20 cellular contexts compared by ENCODE assay signal in the genomic region with DNA sequence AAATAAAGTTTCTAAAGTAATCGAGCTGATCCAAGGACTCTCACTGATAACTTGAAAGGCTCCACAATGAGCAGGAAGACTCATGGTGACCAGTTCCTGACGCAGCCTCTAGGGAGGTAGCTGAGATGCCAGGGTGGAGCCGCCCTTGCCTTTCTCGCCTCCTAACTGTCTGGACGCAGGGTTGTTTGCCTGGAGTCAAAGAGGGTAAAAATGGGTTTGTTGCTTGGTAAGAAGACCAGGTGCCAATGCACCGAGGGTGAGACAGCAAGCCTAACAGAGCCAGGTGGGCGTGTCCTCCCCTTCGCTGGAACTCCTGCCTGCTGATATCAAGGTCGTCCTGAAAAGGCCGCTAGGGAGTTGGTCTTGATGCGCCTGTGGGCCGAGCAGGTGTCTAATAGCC. TPM values are rescaled to one million over a fixed set of nuclear protein-coding genes. Genes with fewer than 3 reads are reported as not detected.
DNase-seq lines count a peak whose midpoint lies in the region; ATAC-seq and TF ChIP-seq lines count a peak whose summit lies in the region.
"Had no signal": no experiment of that assay in that cellular context is flagged by ENCODE, and none has a peak within 500 bp of the region (broad histone marks: within the 10 kb centered on the region; RNA-seq: fewer than 3 reads in every experiment).

No MANE protein-coding gene starts in this region.

- no peaks in the 10 kb centered on the region for H3K36me3 ChIP-seq in PC-3 (ENCODE audit: low read depth, low read length)

- no peak for ATAC-seq in activated T-cell treated with anti-CD3 and anti-CD28 coated beads, Interleukin-2, amount 50 U/mL, for 4 hours
- no peak for ATAC-seq in activated T-cell treated with anti-CD3 and anti-CD28 coated beads, Interleukin-2, amount 50 U/mL, for 72 hours (replicated peaks in 1 of 2)
- ATAC-seq in activated B cell treated with CpG ODN at 0.5 μM for 24 hours (ENCODE audit: low read depth) (no peak), GM18511 (IDR thresholded peaks at IDR 0.05; ENCODE audit: unreplicated experiment) (no peak), PC-3 (no peak)

- H3K4me1 ChIP-seq in PC-3 (ENCODE audit: insufficient read depth, low read length) = no peaks in the 10 kb centered on the region

- no peak overlapping the region for H3K4me3 ChIP-seq in PC-3 (ENCODE audit: low read length)
- H3K4me3 ChIP-seq: GM23248 had no signal

- H3F3A ChIP-seq in PC-3 (ENCODE audit: low read length, unreplicated experiment) = no peaks in the 10 kb centered on the region

- 0 out of 2 replicates have a peak, but pooled peaks cover 3% of the 10 kb centered on the region for H3K27me3 ChIP-seq in PC-3 (ENCODE audit: low read length)

- CTCF ChIA-PET in activated B cell treated with CpG ODN at 0.5 μM for 24 hours (lab: Charles Lee) = no interaction called here
- CTCF ChIA-PET in PC-3 (lab: Charles Lee) = no interaction called here

- H3K27me3 Mint-ChIP-seq in activated T-cell treated with anti-CD3 and anti-CD28 coated beads, Interleukin-2, amount 50 U/mL, for 4 hours (ENCODE audit: low read depth) = peaks cover 19% of the 10 kb centered on the region
- H3K27me3 Mint-ChIP-seq in activated T-cell treated with anti-CD3 and anti-CD28 coated beads, Interleukin-2, amount 50 U/mL, for 72 hours (ENCODE audit: low read depth) = peaks cover 8% of the 10 kb centered on the region
- H3K27me3 Mint-ChIP-seq in activated B cell treated with CpG ODN at 0.5 μM for 24 hours (peaks cover 18% of the 10 kb centered on the region), type B pancreatic cell (peaks cover 20% of the 10 kb centered on the region)

- H3K4me1 Mint-ChIP-seq in activated T-cell treated with anti-CD3 and anti-CD28 coated beads, Interleukin-2, amount 50 U/mL, for 4 hours (ENCODE audit: low read depth) = no peaks in the 10 kb centered on the region
- no peaks in the 10 kb centered on the region for H3K4me1 Mint-ChIP-seq in activated T-cell treated with anti-CD3 and anti-CD28 coated beads, Interleukin-2, amount 50 U/mL, for 72 hours (ENCODE audit: low read depth)
- H3K4me1 Mint-ChIP-seq in activated B cell treated with CpG ODN at 0.5 μM for 24 hours (no peaks in the 10 kb centered on the region), type B pancreatic cell (ENCODE audit: unreplicated experiment) (peaks cover 11% of the 10 kb centered on the region)
- H3K4me1 Mint-ChIP-seq: B cell had no signal

- POLR2A ChIA-PET in activated B cell treated with CpG ODN at 0.5 μM for 24 hours (lab: Charles Lee) = no interaction called here
- POLR2A ChIA-PET in PC-3 (lab: Charles Lee; ENCODE audit: unreplicated experiment) = no interaction called here

- intact Hi-C loops in activated B cell treated with CpG ODN at 0.5 μM for 24 hours (cut with micrococcal nuclease) (no loop called here), PC-3 (cut with micrococcal nuclease) (no loop called here)

- TF ChIP-seq CTCF in activated B cell treated with CpG ODN at 0.5 μM for 24 hours (IDR thresholded peaks at IDR 0.05) = no peak
- no peak for TF ChIP-seq CTCF in type B pancreatic cell (conservative IDR thresholded peaks at IDR 0.05)
- no peak for TF ChIP-seq CTCF in PC-3 (conservative IDR thresholded peaks at IDR 0.05; ENCODE audit: low read depth, low read length)

- H3K36me3 Mint-ChIP-seq in activated T-cell treated with anti-CD3 and anti-CD28 coated beads, Interleukin-2, amount 50 U/mL, for 4 hours (ENCODE audit: insufficient read depth) = no peaks in the 10 kb centered on the region
- no peaks in the 10 kb centered on the region for H3K36me3 Mint-ChIP-seq in activated T-cell treated with anti-CD3 and anti-CD28 coated beads, Interleukin-2, amount 50 U/mL, for 72 hours (ENCODE audit: insufficient read depth in 2 of 2)
- no peaks in the 10 kb centered on the region for H3K36me3 Mint-ChIP-seq in activated B cell treated with CpG ODN at 0.5 μM for 24 hours (ENCODE audit: low read depth)
- H3K36me3 Mint-ChIP-seq in type B pancreatic cell = no peaks in the 10 kb centered on the region

- H4K20me1 ChIP-seq in PC-3 (ENCODE audit: low read length) = no peaks in the 10 kb centered on the region

- BruUV-seq in PC-3 (replicated peaks; lab: Mats Ljungman, UMichigan) = no TSS peak

- H3K9me2 ChIP-seq in PC-3 (replicated peaks; ENCODE audit: low read length) = no peaks in the 10 kb centered on the region

- H3K9me3 Mint-ChIP-seq in activated T-cell treated with anti-CD3 and anti-CD28 coated beads, Interleukin-2, amount 50 U/mL, for 4 hours = no peaks in the 10 kb centered on the region
- H3K9me3 Mint-ChIP-seq in activated T-cell treated with anti-CD3 and anti-CD28 coated beads, Interleukin-2, amount 50 U/mL, for 72 hours = no peaks in the 10 kb centered on the region
- H3K9me3 Mint-ChIP-seq in activated B cell treated with CpG ODN at 0.5 μM for 24 hours (no peaks in the 10 kb centered on the region), type B pancreatic cell (no peaks in the 10 kb centered on the region)

- no peak overlapping the region for H3K4me2 ChIP-seq in PC-3 (ENCODE audit: low read length)

- no peak overlapping the region for H3K4me3 Mint-ChIP-seq in activated T-cell treated with anti-CD3 and anti-CD28 coated beads, Interleukin-2, amount 50 U/mL, for 4 hours
- no peak overlapping the region for H3K4me3 Mint-ChIP-seq in activated T-cell treated with anti-CD3 and anti-CD28 coated beads, Interleukin-2, amount 50 U/mL, for 72 hours
- H3K4me3 Mint-ChIP-seq in activated B cell treated with CpG ODN at 0.5 μM for 24 hours (no peak overlapping the region), type B pancreatic cell (no peak overlapping the region)
- H3K4me3 Mint-ChIP-seq: B cell had no signal

- no peak overlapping the region for H3K27ac ChIP-seq in PC-3 (ENCODE audit: low read length)
- H3K27ac ChIP-seq: GM23248 had no signal

- no peak overlapping the region for H3K9ac ChIP-seq in PC-3 (ENCODE audit: low read length)
- H3K9ac ChIP-seq: GM23248 had no signal

- H3K9me3 ChIP-seq in PC-3 (ENCODE audit: low read length) = no peaks in the 10 kb centered on the region

- no peak overlapping the region for H2AFZ ChIP-seq in PC-3 (ENCODE audit: low read length)
- H2AFZ ChIP-seq: GM23248 had no signal

- no peaks in the 10 kb centered on the region for H3K79me2 ChIP-seq in PC-3 (ENCODE audit: low read length)

- peak; percentile 2 for DNase-seq in activated T-cell treated with anti-CD3 and anti-CD28 coated beads, Interleukin-2, amount 50 U/mL, for 4 hours
- DNase-seq in activated T-cell treated with anti-CD3 and anti-CD28 coated beads, Interleukin-2, amount 50 U/mL, for 72 hours = no peak
- DNase-seq in activated B cell treated with CpG ODN at 0.5 μM for 24 hours (peak; percentile 4), mesenteric fat pad (ENCODE audit: low spot score) (peak; percentile 24), type B pancreatic cell (ENCODE audit: extremely low spot score, unreplicated experiment) (peak; percentile 52), PC-3 (no peak), SHP77 treated with DMSO at 0.1 percent for 48 hours (lab: John Stamatoyannopoulos, UW) (no peak)
- DNase-seq: COR-L47, DMS 273 treated with DMSO at 0.1 percent for 48 hours, GDM1, GM23248, NCI-H1092 treated with DMSO at 0.1 percent for 48 hours, NCI-H2081, NCI-H446 treated with DMSO at 0.1 percent for 48 hours, NCI-H69, SHP77 had no signal

- no peak overlapping the region for H3K27ac Mint-ChIP-seq in activated T-cell treated with anti-CD3 and anti-CD28 coated beads, Interleukin-2, amount 50 U/mL, for 72 hours
- H3K27ac Mint-ChIP-seq in activated B cell treated with CpG ODN at 0.5 μM for 24 hours (no peak overlapping the region), type B pancreatic cell (no peak overlapping the region)
- H3K27ac Mint-ChIP-seq: B cell had no signal

RNA-seq across cellular contexts. Expression of a gene that starts 48.6 kb away (rescaled TPM):
- total RNA-seq in activated T-cell treated with anti-CD3 and anti-CD28 coated beads, Interleukin-2, amount 50 U/mL, for 4 hours = not detected
- total RNA-seq in activated T-cell treated with anti-CD3 and anti-CD28 coated beads, Interleukin-2, amount 50 U/mL, for 72 hours = not detected
- total RNA-seq in activated B cell treated with CpG ODN at 0.5 μM for 24 hours (0.44 and 0.83 TPM in 2 replicates), mesenteric fat pad (27.9 TPM), type B pancreatic cell (ENCODE audit: low replicate concordance) (not detected in 2 replicates), PC-3 (2014; rRNA removed) (not detected in 2 replicates)
- total RNA-seq: A172, GM23248, LHCN-M2 had no signal

Comparison
In these comparisons a context has a peak if more than half of its experiments do, and no peak if none do; other contexts are left out.
1. DNase-seq: peak in activated T-cell treated with anti-CD3 and anti-CD28 coated beads, Interleukin-2, amount 50 U/mL, for 4 hours (single experiment), activated B cell treated with CpG ODN at 0.5 μM for 24 hours (single experiment), mesenteric fat pad (single experiment) and type B pancreatic cell (single experiment); none in activated T-cell treated with anti-CD3 and anti-CD28 coated beads, Interleukin-2, amount 50 U/mL, for 72 hours (0 of 2), PC-3 (single experiment) and SHP77 treated with DMSO at 0.1 percent for 48 hours (single experiment).
2. RNA of a gene that starts 48.6 kb away (total RNA-seq): 27.9 TPM in mesenteric fat pad (single experiment); 0.44 to 0.83 TPM in activated B cell treated with CpG ODN at 0.5 μM for 24 hours, not detected in activated T-cell treated with anti-CD3 and anti-CD28 coated beads, Interleukin-2, amount 50 U/mL, for 4 hours, not detected in activated T-cell treated with anti-CD3 and anti-CD28 coated beads, Interleukin-2, amount 50 U/mL, for 72 hours, not detected in type B pancreatic cell and not detected in PC-3; every median in the first group is over 10 times any median in the second.